Comparison of ENCODE assay signal across 19 cellular contexts in genomic region chr11:15233386-15233785, GRCh38.
DNase-seq lines count a peak whose midpoint lies in the region; ATAC-seq and TF ChIP-seq lines count a peak whose summit lies in the region.
"Had no signal": no experiment of that assay in that cellular context is flagged by ENCODE, and none has a peak within 500 bp of the region (broad histone marks: within the 10 kb centered on the region; RNA-seq: fewer than 3 reads in every experiment).

No MANE protein-coding gene starts in this region.

- H3K27me3 ChIP-seq in A673 (replicated peaks; ENCODE audit: insufficient read depth, low read depth, low read length, poor library complexity) (no peaks in the 10 kb centered on the region), GM23338 (ENCODE audit: insufficient read depth) (no peaks in the 10 kb centered on the region), parathyroid adenoma (ENCODE audit: control insufficient read depth, insufficient read depth, low read length) (no peaks in the 10 kb centered on the region)
- H3K27me3 ChIP-seq: SJSA1 had no signal

- H3K4me3 ChIP-seq in A673 (ENCODE audit: low read depth, low read length, poor library complexity, severe bottlenecking) (no peak overlapping the region), GM23338 (no peak overlapping the region), parathyroid adenoma (ENCODE audit: low read depth, low read length) (no peak overlapping the region), OCI-LY7 (ENCODE audit: low read depth, low read length, poor library complexity, severe bottlenecking) (no peak overlapping the region)
- H3K4me3 ChIP-seq: SJSA1 had no signal

- BruUV-seq in A673 (replicated peaks; lab: Mats Ljungman, UMichigan) (no TSS peak), OCI-LY7 (replicated peaks; lab: Mats Ljungman, UMichigan) (no TSS peak)

- H3K4me1 ChIP-seq in A673 (ENCODE audit: insufficient read depth, low read length, poor library complexity, severe bottlenecking) (peaks cover 7% of the 10 kb centered on the region), GM23338 (ENCODE audit: insufficient read depth) (no peaks in the 10 kb centered on the region), parathyroid adenoma (peaks cover 32% of the 10 kb centered on the region), OCI-LY7 (ENCODE audit: insufficient read depth, low read length, poor library complexity, severe bottlenecking) (no peaks in the 10 kb centered on the region)
- H3K4me1 ChIP-seq: SJSA1 had no signal

- H3K27me3 Mint-ChIP-seq in GM23338 (ENCODE audit: insufficient read depth, low read depth, poor library complexity), result peaks cover 5% of the 10 kb centered on the region

- intact Hi-C loops in A673 (cut with micrococcal nuclease; ENCODE audit: unreplicated experiment) (no loop called here), OCI-LY7 (cut with micrococcal nuclease; ENCODE audit: unreplicated experiment) (no loop called here)

- H2AFZ ChIP-seq in GM23338, result no peak overlapping the region
- H2AFZ ChIP-seq in parathyroid adenoma, result no peak overlapping the region
- no peak overlapping the region for H2AFZ ChIP-seq in OCI-LY7 (ENCODE audit: low read length)

- H3K4me2 ChIP-seq in GM23338 (0 out of 2 replicates have a peak overlapping the region, but pooled peaks have one; percentile 23), parathyroid adenoma (ENCODE audit: low read length) (no peak overlapping the region), OCI-LY7 (ENCODE audit: low read length) (no peak overlapping the region)
- H3K4me2 ChIP-seq: KMS-11 had no signal

- no peak overlapping the region for H3K9ac ChIP-seq in parathyroid adenoma
- H3K9ac ChIP-seq: KMS-11 had no signal

- H3K4me1 Mint-ChIP-seq in GM23338, result peaks cover 19% of the 10 kb centered on the region

- H3K36me3 ChIP-seq in A673 (ENCODE audit: insufficient read depth, low read length, poor library complexity, severe bottlenecking) (no peaks in the 10 kb centered on the region), GM23338 (ENCODE audit: insufficient read depth) (no peaks in the 10 kb centered on the region), parathyroid adenoma (ENCODE audit: control insufficient read depth, insufficient read depth, low read length) (no peaks in the 10 kb centered on the region), OCI-LY7 (ENCODE audit: insufficient read depth, low read length) (no peaks in the 10 kb centered on the region)
- H3K36me3 ChIP-seq: SJSA1 had no signal

- H3K27ac ChIP-seq in A673 (ENCODE audit: low read depth, low read length, poor library complexity, severe bottlenecking) (no peak overlapping the region), GM23338 (ENCODE audit: low read depth) (no peak overlapping the region), parathyroid adenoma (peak overlapping the region; percentile 100), OCI-LY7 (ENCODE audit: low read depth, low read length, poor library complexity, severe bottlenecking) (no peak overlapping the region)
- H3K27ac ChIP-seq: KMS-11, SJSA1 had no signal

- no peak for ATAC-seq in GM23338
- ATAC-seq: Right ventricle myocardium inferior had no signal

- CTCF ChIA-PET in A673 (lab: Charles Lee), result no interaction called here
- CTCF ChIA-PET in OCI-LY7 (lab: Charles Lee; ENCODE audit: unreplicated experiment), result no interaction called here

- H3F3A ChIP-seq in GM23338 (replicated peaks; ENCODE audit: low read depth), result no peaks in the 10 kb centered on the region

- TF ChIP-seq CTCF in A673 (conservative IDR thresholded peaks at IDR 0.05; ENCODE audit: low read depth, low read length) (no peak), GM23338 (conservative IDR thresholded peaks at IDR 0.05; ENCODE audit: low read depth in 2 of 2) (no peak), parathyroid adenoma (IDR thresholded peaks at IDR 0.05) (no peak), OCI-LY7 (conservative IDR thresholded peaks at IDR 0.05; ENCODE audit: low read length) (no peak)

- 0 out of 2 replicates have a peak overlapping the region, but pooled peaks have one; percentile 25 for H3K27ac Mint-ChIP-seq in GM23338
- H3K27ac Mint-ChIP-seq: CD14-positive monocyte had no signal

- H3K9me2 ChIP-seq in GM23338 (ENCODE audit: insufficient read depth), result 0 out of 2 replicates have a peak, but pooled peaks cover 7% of the 10 kb centered on the region
- H3K9me2 ChIP-seq in OCI-LY7 (ENCODE audit: insufficient read depth, low read length), result no peaks in the 10 kb centered on the region

- H3K79me2 ChIP-seq in GM23338 (replicated peaks; ENCODE audit: insufficient read depth) (no peaks in the 10 kb centered on the region), parathyroid adenoma (peaks cover 12% of the 10 kb centered on the region), OCI-LY7 (ENCODE audit: insufficient read depth, low read depth, low read length) (no peaks in the 10 kb centered on the region)

- POLR2A ChIA-PET in A673 (lab: Charles Lee; ENCODE audit: low non-redundant PET) (no interaction called here), OCI-LY7 (lab: Charles Lee) (no interaction called here)

- DNase-seq in A673 (ENCODE audit: low spot score) (peak; percentile 59), GM23338 (ENCODE audit: low spot score) (no peak), NOMO-1 treated with DMSO at 0.1 percent for 48 hours (lab: John Stamatoyannopoulos, UW; ENCODE audit: unreplicated experiment) (peak; percentile 30), ecto neural progenitor cell (ENCODE audit: low spot score) (no peak), HK-2 (ENCODE audit: unreplicated experiment) (no peak), OCI-LY7 (ENCODE audit: low spot score) (no peak)
- DNase-seq: 8988T; AML-193; HCEC 1CT; IMR-90; NCI-H187; NCI-H446; NCI-H526; NK-92 treated with Interleukin-12 subunit alpha and Interleukin-12 subunit beta, amount 100 ng/mL, for 24 hours had no signal

- H3K36me3 Mint-ChIP-seq in GM23338 (ENCODE audit: low read depth), result no peaks in the 10 kb centered on the region
- H3K36me3 Mint-ChIP-seq: CD14-positive monocyte had no signal

- no peak overlapping the region for H3K4me3 Mint-ChIP-seq in GM23338
- H3K4me3 Mint-ChIP-seq: CD14-positive monocyte had no signal

- H3K9me3 Mint-ChIP-seq in GM23338, result no peaks in the 10 kb centered on the region

- H3K9me3 ChIP-seq in A673 (ENCODE audit: low read depth, low read length, poor library complexity, severe bottlenecking), result no peaks in the 10 kb centered on the region
- H3K9me3 ChIP-seq in parathyroid adenoma (ENCODE audit: control insufficient read depth, low read length), result no peaks in the 10 kb centered on the region
- H3K9me3 ChIP-seq in OCI-LY7 (ENCODE audit: low read length), result no peaks in the 10 kb centered on the region
- H3K9me3 ChIP-seq: SJSA1 had no signal

- H4K20me1 ChIP-seq in GM23338 (replicated peaks; ENCODE audit: insufficient read depth) (no peaks in the 10 kb centered on the region), OCI-LY7 (ENCODE audit: insufficient read depth, low read length) (no peaks in the 10 kb centered on the region)

Comparison
In these comparisons a context has a peak if more than half of its experiments do, and no peak if none do; other contexts are left out.
1. DNase-seq: peak in A673 (single experiment) and NOMO-1 treated with DMSO at 0.1 percent for 48 hours (single experiment); none in GM23338 (single experiment), ecto neural progenitor cell (single experiment), HK-2 (single experiment) and OCI-LY7 (single experiment).